Comparison of ENCODE assay signal across 9 cellular contexts in the genomic region with DNA sequence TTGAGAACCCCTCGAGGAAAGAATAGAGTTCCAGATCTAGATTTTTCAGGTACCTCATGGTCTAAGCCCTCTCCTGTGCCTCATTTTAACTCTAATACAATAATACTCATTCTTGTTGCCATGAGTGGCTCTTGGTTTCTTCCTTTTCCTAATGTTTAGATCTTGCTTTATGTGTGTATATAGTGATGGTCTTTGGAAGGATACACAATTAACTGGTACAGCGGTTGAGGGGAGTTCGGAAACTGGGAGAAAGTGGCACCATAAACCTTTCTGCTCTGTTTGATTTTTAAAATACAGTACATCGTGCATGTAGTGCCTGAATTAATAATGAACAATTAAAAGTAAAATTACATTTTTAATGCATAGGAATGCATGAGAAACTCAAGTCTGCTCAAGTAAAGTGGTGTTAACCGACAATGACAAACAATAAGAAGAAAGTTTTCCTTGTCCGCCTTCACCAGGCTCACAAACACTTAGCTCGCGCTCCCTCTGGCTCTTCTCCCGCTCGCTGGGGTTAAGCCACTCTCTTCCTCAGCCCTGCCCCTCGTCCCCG. TPM values are rescaled to one million over a fixed set of nuclear protein-coding genes. Genes with fewer than 3 reads are reported as not detected.
DNase-seq lines count a peak whose midpoint lies in the region; ATAC-seq, FAIRE-seq and TF ChIP-seq lines count a peak whose summit lies in the region.
"Had no signal": no experiment of that assay in that cellular context is flagged by ENCODE, and none has a peak within 500 bp of the region (broad histone marks: within the 10 kb centered on the region; RNA-seq: fewer than 3 reads in every experiment).

No MANE protein-coding gene starts in this region.

- no TSS peak for BruUV-seq in HepG2 (replicated peaks; lab: Mats Ljungman, UMichigan)

- H3K9me3 ChIP-seq in AG04450 (ENCODE audit: control insufficient read depth, insufficient read depth, low read length) = no peaks in the 10 kb centered on the region
- H3K9me3 ChIP-seq in HepG2 (ENCODE audit: low read length) = no peaks in the 10 kb centered on the region

- POLR2A ChIA-PET in AG04450 (lab: Yijun Ruan, JAX) (interaction anchor here (0.7 to 3.2 kb wide), 9 partner anchors 9 to 193 kb away, joined by 3 to 31 read pairs (median 4); no protein-coding TSS in a partner anchor), HepG2 (lab: Yijun Ruan, JAX) (interaction anchor here (0.6 to 3.8 kb wide), 15 partner anchors 10 to 257 kb away, joined by 3 to 32 read pairs (median 4); a partner anchor contains a TSS)

- DNase-seq in AG04450 (ENCODE audit: low read depth, low spot score) (no peak), HepG2 (ENCODE audit: low spot score) (no peak), urothelium cell line (ENCODE audit: low spot score) (no peak), DMS53 treated with DMSO at 0.1 percent for 48 hours (lab: John Stamatoyannopoulos, UW; ENCODE audit: unreplicated experiment) (no peak)
- no peak for DNase-seq in stimulated activated CD4-positive, alpha-beta T cell treated with anti-CD3 and anti-CD28 coated beads, Interleukin-4, amount 100 ng/mL, for 4 hours

- intact Hi-C loops in HepG2 (cut with micrococcal nuclease; ENCODE audit: unreplicated experiment) = loop anchor here (2.0 kb wide), 1 partner anchor 21 kb away; a partner anchor contains a TSS

- peak overlapping the region; percentile 95 for H3K9ac ChIP-seq in HepG2 (ENCODE audit: insufficient read depth, low read depth, low read length)

- H3K27me3 ChIP-seq in AG04450 (ENCODE audit: control insufficient read depth, insufficient read depth, low read length) (peaks cover 3% of the 10 kb centered on the region), HepG2 (ENCODE audit: control insufficient read depth in 1 of 2, insufficient read depth in 2 of 2, low read length in 2 of 2) (no peaks in the 10 kb centered on the region; a peak in 1 of 5 replicates)

- peak overlapping the region; percentile 88 for H3K4me2 ChIP-seq in HepG2 (ENCODE audit: low read depth, low read length)

- WGBS in HepG2 (ENCODE audit: low lambda C conversion rate) = under 1% methylated on average over 12 of the region's 12 CpGs

- H3K27ac ChIP-seq in AG04450 (ENCODE audit: low read depth, low read length) = no peak overlapping the region
- H3K27ac ChIP-seq in HepG2 (ENCODE audit: extremely low read length, insufficient read depth, low read length) = peak overlapping the region; percentile 45

- TF ChIP-seq EP300 in HepG2 (IDR thresholded peaks at IDR 0.05; ENCODE audit: low read depth in 2 of 2, low read length in 2 of 2) (no peak), HepG2 (CRISPR knock-in tag; IDR thresholded peaks at IDR 0.05; ENCODE audit: borderline replicate concordance) (no peak)

- H3K4me1 ChIP-seq in HepG2 (ENCODE audit: insufficient read depth, low read length) = peaks cover 43% of the 10 kb centered on the region

- peak overlapping the region; percentile 91 for H3K4me3 ChIP-seq in AG04450 (ENCODE audit: low read depth, low read length)
- peak overlapping the region; percentile 95 for H3K4me3 ChIP-seq in WI38 (ENCODE audit: low read depth, low read length)
- H3K4me3 ChIP-seq in HepG2 (replicated peaks in 1 of 3; ENCODE audit: insufficient read depth in 1 of 3, low read depth in 2 of 3, low read length in 3 of 3) = peak overlapping the region; percentile 45 to 94 (median 90)

- CTCF ChIA-PET in AG04450 (lab: Charles Lee) = interaction anchor here (1.5 to 1.9 kb wide), 3 partner anchors 24 to 257 kb away, joined by 3 to 7 read pairs (median 7); a partner anchor contains a TSS
- CTCF ChIA-PET in HepG2 (lab: Yijun Ruan, JAX; ENCODE audit: low intra/inter-chr PET ratio, low total read pairs) = no interaction called here

- TF ChIP-seq CTCF in AG04450 (IDR thresholded peaks at IDR 0.05; ENCODE audit: low read depth, low read length) (no peak), WI38 (IDR thresholded peaks at IDR 0.05; ENCODE audit: low read depth, low read length) (no peak), HepG2 (CRISPR knock-in tag; IDR thresholded peaks at IDR 0.05) (no peak)

- peak; percentile 84 for FAIRE-seq in HepG2 (lab: Jason Lieb, UNC)
- FAIRE-seq in urothelium cell line (lab: Jason Lieb, UNC) = peak; percentile 84

- peak overlapping the region; percentile 99 for H2AFZ ChIP-seq in HepG2 (ENCODE audit: low read length)

- TF ChIP-seq RAD21 in HepG2 (CRISPR knock-in tag; IDR thresholded peaks at IDR 0.05) = no peak

- no peaks in the 10 kb centered on the region for H3K36me3 ChIP-seq in HepG2 (replicated peaks in 1 of 2; ENCODE audit: control insufficient read depth in 1 of 2, insufficient read depth in 2 of 2, low read length in 2 of 2)

- ATAC-seq in GM21423 (IDR thresholded peaks at IDR 0.05; ENCODE audit: unreplicated experiment) (peak; percentile 2), HepG2 (no peak; the same call in 2 of the 3 replicates), HG02884 (IDR thresholded peaks at IDR 0.05; ENCODE audit: unreplicated experiment) (no peak)

- TF ChIP-seq POLR2A in HepG2 (IDR thresholded peaks at IDR 0.05; ENCODE audit: insufficient read depth in 1 of 2, low read depth in 2 of 2, low read length in 2 of 2) = no peak

- H4K20me1 ChIP-seq in HepG2 (ENCODE audit: insufficient read depth, low read length) = peaks cover 23% of the 10 kb centered on the region

- H3K79me2 ChIP-seq in HepG2 (ENCODE audit: insufficient read depth, low read length) = peaks cover 30% of the 10 kb centered on the region

- in situ Hi-C loops in HepG2 (cut with HindIII; ENCODE audit: extremely low pct_ligation_motif_present, low pct_unique_long_range_greater_than_20kb) = no loop called here

RNA-seq across cellular contexts. Expression of a gene that starts 0.4 kb away (rescaled TPM):
- polyA plus RNA-seq in AG04450 (2011; rRNA removed) (27.3 and 31.2 TPM in 2 replicates), HepG2 (2011; rRNA removed) (15.2 and 16.9 TPM in 2 replicates)
- polyA minus RNA-seq in AG04450 (2011; rRNA and poly(A)+ RNA removed) = 33.4 and 44.4 TPM in 2 replicates
- 22.0 and 38.0 TPM in 2 replicates for total RNA-seq in HepG2 (2016; rRNA removed; fragmentation: Illumina TruSeq; extraction: Trizol)
- total RNA-seq in HepG2 (2016; cell fraction: cytosol; rRNA removed; fragmentation: Illumina TruSeq; extraction: Trizol; ENCODE audit: low read depth) = 17.2 and 19.6 TPM in 2 replicates
- total RNA-seq in HepG2 (2016; cell fraction: insoluble cytoplasmic fraction; rRNA removed; fragmentation: Illumina TruSeq; extraction: Trizol) = 21.9 and 34.6 TPM in 2 replicates
- total RNA-seq in HepG2 (2016; cell fraction: membrane; rRNA removed; fragmentation: Illumina TruSeq; extraction: Trizol) = 61.0 and 70.2 TPM in 2 replicates
- total RNA-seq in HepG2 (2016; cell fraction: nucleus; rRNA removed; fragmentation: Illumina TruSeq; extraction: Trizol) = 16.9 and 19.6 TPM in 2 replicates
- polyA plus RNA-seq in HepG2 (2011; cell fraction: cytosol; rRNA removed) = 11.8 and 19.5 TPM in 2 replicates
- 6.5 and 9.6 TPM in 2 replicates for polyA plus RNA-seq in HepG2 (2011; cell fraction: nucleus; rRNA removed)
- 30.8 and 39.1 TPM in 2 replicates for polyA plus RNA-seq in HepG2 (2012)
- 64.7 and 66.1 TPM in 2 replicates for polyA plus RNA-seq in HepG2 (2016; cell fraction: cytosol; fragmentation: Illumina TruSeq; extraction: Trizol; ENCODE audit: low read depth)
- polyA plus RNA-seq in HepG2 (2016; cell fraction: insoluble cytoplasmic fraction; fragmentation: Illumina TruSeq; extraction: Trizol; ENCODE audit: low read depth) = 46.1 and 53.1 TPM in 2 replicates
- 111 and 131 TPM in 2 replicates for polyA plus RNA-seq in HepG2 (2016; cell fraction: membrane; fragmentation: Illumina TruSeq; extraction: Trizol; ENCODE audit: low read depth)
- polyA plus RNA-seq in HepG2 (2016; cell fraction: nucleus; fragmentation: Illumina TruSeq; extraction: Trizol; ENCODE audit: insufficient read depth, low read depth) = 25.2 TPM in 2 replicates
- polyA minus RNA-seq in HepG2 (2011; rRNA and poly(A)+ RNA removed; ENCODE audit: low replicate concordance) = 19.1 and 27.4 TPM in 2 replicates
- polyA minus RNA-seq in HepG2 (2011; cell fraction: cytosol; rRNA and poly(A)+ RNA removed) = 18.4 and 23.2 TPM in 2 replicates
- 15.6 and 18.5 TPM in 2 replicates for polyA minus RNA-seq in HepG2 (2011; cell fraction: nucleus; rRNA and poly(A)+ RNA removed)

RNA-seq across cellular contexts. Expression of a gene that starts 21.1 kb away (rescaled TPM):
- polyA plus RNA-seq in AG04450 (2011; rRNA removed) = 12.3 and 13.8 TPM in 2 replicates
- polyA minus RNA-seq in AG04450 (2011; rRNA and poly(A)+ RNA removed) = 6.6 and 13.3 TPM in 2 replicates
- 37.5 and 38.6 TPM in 2 replicates for total RNA-seq in HepG2 (2016; rRNA removed; fragmentation: Illumina TruSeq; extraction: Trizol)
- 7.5 and 7.6 TPM in 2 replicates for total RNA-seq in HepG2 (2016; cell fraction: cytosol; rRNA removed; fragmentation: Illumina TruSeq; extraction: Trizol; ENCODE audit: low read depth)
- 31.9 and 38.9 TPM in 2 replicates for total RNA-seq in HepG2 (2016; cell fraction: insoluble cytoplasmic fraction; rRNA removed; fragmentation: Illumina TruSeq; extraction: Trizol)
- total RNA-seq in HepG2 (2016; cell fraction: membrane; rRNA removed; fragmentation: Illumina TruSeq; extraction: Trizol) = 28.7 and 30.2 TPM in 2 replicates
- 21.0 and 21.2 TPM in 2 replicates for total RNA-seq in HepG2 (2016; cell fraction: nucleus; rRNA removed; fragmentation: Illumina TruSeq; extraction: Trizol)
- polyA plus RNA-seq in HepG2 (2011; rRNA removed) = 31.1 and 37.0 TPM in 2 replicates
- 40.7 and 41.5 TPM in 2 replicates for polyA plus RNA-seq in HepG2 (2011; cell fraction: cytosol; rRNA removed)
- polyA plus RNA-seq in HepG2 (2011; cell fraction: nucleus; rRNA removed) = 39.1 and 48.3 TPM in 2 replicates
- polyA plus RNA-seq in HepG2 (2012) = 20.8 and 26.7 TPM in 2 replicates
- 6.9 and 8.4 TPM in 2 replicates for polyA plus RNA-seq in HepG2 (2016; cell fraction: cytosol; fragmentation: Illumina TruSeq; extraction: Trizol; ENCODE audit: low read depth)
- polyA plus RNA-seq in HepG2 (2016; cell fraction: insoluble cytoplasmic fraction; fragmentation: Illumina TruSeq; extraction: Trizol; ENCODE audit: low read depth) = 39.8 and 43.5 TPM in 2 replicates
- polyA plus RNA-seq in HepG2 (2016; cell fraction: membrane; fragmentation: Illumina TruSeq; extraction: Trizol; ENCODE audit: low read depth) = 24.8 and 26.5 TPM in 2 replicates
- polyA plus RNA-seq in HepG2 (2016; cell fraction: nucleus; fragmentation: Illumina TruSeq; extraction: Trizol; ENCODE audit: insufficient read depth, low read depth) = 43.4 and 44.0 TPM in 2 replicates
- polyA minus RNA-seq in HepG2 (2011; rRNA and poly(A)+ RNA removed; ENCODE audit: low replicate concordance) = 8.9 and 35.0 TPM in 2 replicates
- polyA minus RNA-seq in HepG2 (2011; cell fraction: cytosol; rRNA and poly(A)+ RNA removed) = 14.2 and 15.2 TPM in 2 replicates
- polyA minus RNA-seq in HepG2 (2011; cell fraction: nucleus; rRNA and poly(A)+ RNA removed) = 8.6 and 11.4 TPM in 2 replicates

RNA-seq across cellular contexts. Expression of a gene that starts 37.9 kb away (rescaled TPM):
- not detected in 2 replicates for polyA plus RNA-seq in AG04450 (2011; rRNA removed)
- polyA minus RNA-seq in AG04450 (2011; rRNA and poly(A)+ RNA removed) = not detected in 2 replicates
- total RNA-seq in HepG2 (2016; rRNA removed; fragmentation: Illumina TruSeq; extraction: Trizol) = 0.24 TPM in 1 of 2 replicates, not detected in the other
- total RNA-seq in HepG2 (2016; cell fraction: cytosol; rRNA removed; fragmentation: Illumina TruSeq; extraction: Trizol; ENCODE audit: low read depth) = not detected in 2 replicates
- not detected in 2 replicates for total RNA-seq in HepG2 (2016; cell fraction: insoluble cytoplasmic fraction; rRNA removed; fragmentation: Illumina TruSeq; extraction: Trizol)
- total RNA-seq in HepG2 (2016; cell fraction: membrane; rRNA removed; fragmentation: Illumina TruSeq; extraction: Trizol) = 0.17 TPM in 1 of 2 replicates, not detected in the other
- not detected in 2 replicates for total RNA-seq in HepG2 (2016; cell fraction: nucleus; rRNA removed; fragmentation: Illumina TruSeq; extraction: Trizol)
- polyA plus RNA-seq in HepG2 (2011; rRNA removed) = not detected in 2 replicates
- not detected in 2 replicates for polyA plus RNA-seq in HepG2 (2011; cell fraction: cytosol; rRNA removed)
- not detected in 2 replicates for polyA plus RNA-seq in HepG2 (2011; cell fraction: nucleus; rRNA removed)
- not detected in 2 replicates for polyA plus RNA-seq in HepG2 (2012)
- not detected in 2 replicates for polyA plus RNA-seq in HepG2 (2016; cell fraction: cytosol; fragmentation: Illumina TruSeq; extraction: Trizol; ENCODE audit: low read depth)
- not detected in 2 replicates for polyA plus RNA-seq in HepG2 (2016; cell fraction: insoluble cytoplasmic fraction; fragmentation: Illumina TruSeq; extraction: Trizol; ENCODE audit: low read depth)
- not detected in 2 replicates for polyA plus RNA-seq in HepG2 (2016; cell fraction: membrane; fragmentation: Illumina TruSeq; extraction: Trizol; ENCODE audit: low read depth)
- not detected in 2 replicates for polyA plus RNA-seq in HepG2 (2016; cell fraction: nucleus; fragmentation: Illumina TruSeq; extraction: Trizol; ENCODE audit: insufficient read depth, low read depth)
- polyA minus RNA-seq in HepG2 (2011; rRNA and poly(A)+ RNA removed; ENCODE audit: low replicate concordance) = not detected in 2 replicates
- polyA minus RNA-seq in HepG2 (2011; cell fraction: cytosol; rRNA and poly(A)+ RNA removed) = not detected in 2 replicates
- polyA minus RNA-seq in HepG2 (2011; cell fraction: nucleus; rRNA and poly(A)+ RNA removed) = not detected in 2 replicates
- total RNA-seq: lung had no signal
- polyA plus RNA-seq: lung had no signal
